In genomic region chr2:42614838-42615237, GRCh38 we compare ENCODE assay signal across 2 cellular contexts.
TF ChIP-seq lines count a peak whose summit lies in the region.

No MANE protein-coding gene starts in this region.

TF ChIP-seq in SK-N-SH, 30 proteins besides CTCF, POLR2A, EP300 and RAD21:
- no peak for TF ChIP-seq POLR2AphosphoS5 (IDR thresholded peaks at IDR 0.05; ENCODE audit: low read depth, low read length)
- TF ChIP-seq FOSL2 (IDR thresholded peaks at IDR 0.05; ENCODE audit: borderline replicate concordance, low read depth): 0 out of 2 replicates have a peak, but pooled peaks have one; percentile 4
TF ChIP-seq in SK-N-SH: peak in this region for 1.

TF ChIP-seq in SK-N-SH treated with all-trans-retinoic acid at 6 μM for 48 hours, 23 proteins besides CTCF, POLR2A, EP300 and RAD21:
- TF ChIP-seq SNAI2 (CRISPR knock-in tag; IDR thresholded peaks at IDR 0.05) (no peak), ARNTL (CRISPR knock-in tag; IDR thresholded peaks at IDR 0.05; ENCODE audit: borderline replicate concordance, low read depth) (no peak), RARB (CRISPR knock-in tag; IDR thresholded peaks at IDR 0.05) (no peak), ISL1 (CRISPR knock-in tag; IDR thresholded peaks at IDR 0.05) (no peak), ZFP30 (CRISPR knock-in tag; IDR thresholded peaks at IDR 0.05) (no peak), PPARA (CRISPR knock-in tag; IDR thresholded peaks at IDR 0.05; ENCODE audit: borderline replicate concordance) (no peak), ZNF70 (CRISPR knock-in tag; IDR thresholded peaks at IDR 0.05) (no peak), ZNF565 (CRISPR knock-in tag; conservative IDR thresholded peaks at IDR 0.05; ENCODE audit: low read depth) (no peak), ESRRG (CRISPR knock-in tag; IDR thresholded peaks at IDR 0.05) (no peak), GLIS3 (CRISPR knock-in tag; IDR thresholded peaks at IDR 0.05) (no peak), BACH2 (CRISPR knock-in tag; IDR thresholded peaks at IDR 0.05; ENCODE audit: borderline replicate concordance) (no peak), ZFP3 (CRISPR knock-in tag; IDR thresholded peaks at IDR 0.05) (no peak)
